24 cellular contexts compared by ENCODE assay signal in genomic region chr17:32286518-32286900, GRCh38.
DNase-seq lines count a peak whose midpoint lies in the region; ATAC-seq and TF ChIP-seq lines count a peak whose summit lies in the region.
"Had no signal": no experiment of that assay in that cellular context is flagged by ENCODE, and none has a peak within 500 bp of the region (broad histone marks: within the 10 kb centered on the region; RNA-seq: fewer than 3 reads in every experiment).

No MANE protein-coding gene starts in this region.

- no peak overlapping the region for H3K4me3 ChIP-seq in DOHH2 (ENCODE audit: low read length)
- H3K4me3 ChIP-seq: coronary artery, GM23338, right atrium auricular region had no signal

- ATAC-seq in HG03521 (IDR thresholded peaks at IDR 0.05; ENCODE audit: unreplicated experiment): no peak
- no peak for ATAC-seq in HG03469 (IDR thresholded peaks at IDR 0.05; ENCODE audit: unreplicated experiment)
- ATAC-seq: effector memory CD8-positive, alpha-beta T cell; esophagus mucosa; GM23338 had no signal

- DNase-seq in NCI-H226 (peak; percentile 15), amygdala (lab: John Stamatoyannopoulos, UW) (no peak), NCI-H187 (lab: John Stamatoyannopoulos, UW) (no peak)
- DNase-seq: activated CD4-positive, alpha-beta T cell treated with anti-CD3 and anti-CD28 coated beads for 48 hours; activated T-cell treated with anti-CD3 and anti-CD28 coated beads, Interleukin-2, amount 50 U/mL, for 24 hours; amniotic stem cell; Caco-2; DND-41; effector memory CD8-positive, alpha-beta T cell; foreskin fibroblast; NCI-H1105; NCI-H2029 treated with DMSO at 0.1 percent for 48 hours; NCI-H2227 treated with DMSO at 0.1 percent for 48 hours; RPMI8226; stimulated activated CD4-positive, alpha-beta T cell treated with anti-CD3 and anti-CD28 coated beads, Interleukin-2, amount 100 ng/mL, for 24 hours had no signal

- no peak for TF ChIP-seq CTCF in DOHH2 (IDR thresholded peaks at IDR 0.05; ENCODE audit: low read depth, low read length, poor library complexity, severe bottlenecking)

- H3K27ac ChIP-seq in DOHH2 (ENCODE audit: low read depth, low read length) (0 out of 2 replicates have a peak overlapping the region, but pooled peaks have one; percentile 6), angular gyrus (ENCODE audit: low read depth, low read length) (peak overlapping the region; percentile 93), layer of hippocampus (ENCODE audit: low read depth, low read length) (peak overlapping the region; percentile 85)
- H3K27ac ChIP-seq: coronary artery, right atrium auricular region had no signal

- peaks cover 8% of the 10 kb centered on the region; the same call in 1 of the 2 replicates for H3F3A ChIP-seq in DOHH2 (ENCODE audit: control insufficient read depth, insufficient read depth)

- no peaks in the 10 kb centered on the region for H3K27me3 ChIP-seq in DOHH2 (ENCODE audit: control insufficient read depth, low read length)
- H3K27me3 ChIP-seq in layer of hippocampus (ENCODE audit: control insufficient read depth, insufficient read depth, low read length): no peaks in the 10 kb centered on the region
- H3K27me3 ChIP-seq: right atrium auricular region had no signal

- H3K9me2 ChIP-seq in DOHH2 (replicated peaks; ENCODE audit: control insufficient read depth, low read length): no peaks in the 10 kb centered on the region

- H3K9me3 ChIP-seq in DOHH2 (ENCODE audit: control insufficient read depth, insufficient read depth, low read length): no peaks in the 10 kb centered on the region
- H3K9me3 ChIP-seq: Caco-2, right atrium auricular region had no signal

- H3K4me1 ChIP-seq in DOHH2 (ENCODE audit: control insufficient read depth, low read length): peaks cover 76% of the 10 kb centered on the region
- H3K4me1 ChIP-seq: Caco-2 had no signal

- no peaks in the 10 kb centered on the region for H3K36me3 ChIP-seq in DOHH2 (ENCODE audit: control insufficient read depth, low read length)
- H3K36me3 ChIP-seq: right atrium auricular region had no signal

- H4K20me1 ChIP-seq in DOHH2 (ENCODE audit: control insufficient read depth, insufficient read depth, low read depth, low read length): no peaks in the 10 kb centered on the region

- H3K4me2 ChIP-seq in DOHH2 (ENCODE audit: low read length): 0 out of 2 replicates have a peak overlapping the region, but pooled peaks have one; percentile 11
- H3K4me2 ChIP-seq: GM23338 had no signal

- H3K79me2 ChIP-seq in DOHH2 (ENCODE audit: control insufficient read depth, low read length): no peaks in the 10 kb centered on the region

Comparison
In these comparisons a context has a peak if more than half of its experiments do, and no peak if none do; other contexts are left out.
1. H3K27ac ChIP-seq: peak in every context shown above with its lines; median percentile 93 in angular gyrus; 85 in layer of hippocampus; 6 in DOHH2.